In the genomic region with DNA sequence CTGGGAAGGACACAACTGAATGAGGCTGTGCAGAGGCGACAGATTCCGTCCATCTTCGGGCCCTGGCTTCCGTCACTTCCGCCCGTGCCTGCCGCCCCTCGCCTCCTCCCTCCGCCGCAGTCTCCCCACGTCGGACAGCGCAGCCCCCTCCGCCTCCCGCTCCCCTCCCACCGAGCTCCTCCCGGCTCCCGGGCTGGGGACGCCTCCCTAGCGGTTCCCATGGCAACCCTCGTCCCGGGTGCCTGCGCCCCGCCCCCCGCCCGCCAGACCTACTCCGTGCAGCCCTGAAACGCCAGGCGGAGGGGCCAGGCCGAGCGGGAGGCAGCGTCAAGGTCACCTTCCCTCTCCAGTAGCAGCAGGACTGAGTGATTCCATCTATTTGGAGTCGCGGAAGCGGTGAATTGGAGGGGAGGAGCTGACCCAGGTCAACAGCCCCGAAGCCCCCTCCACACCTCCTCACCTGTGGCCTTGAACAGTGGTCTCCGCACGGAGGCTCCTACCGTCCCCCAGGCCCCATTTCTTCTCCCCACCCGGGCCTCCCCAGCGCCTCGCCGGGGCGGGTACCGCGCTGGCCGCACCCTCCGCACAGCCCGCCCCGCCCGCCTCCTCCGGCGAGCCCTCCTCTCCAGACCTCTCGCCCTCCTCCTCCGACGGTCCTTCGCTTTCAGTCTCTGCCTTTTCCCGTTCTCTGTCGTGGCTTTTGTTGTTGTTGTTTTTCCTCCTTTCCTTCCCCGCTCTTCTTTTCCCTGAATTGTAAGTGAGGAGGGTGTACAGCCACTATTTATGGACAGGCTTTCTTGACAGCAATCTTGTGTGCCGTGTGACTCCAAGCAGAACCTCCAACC, we compare ENCODE assay signal across 8 cellular contexts. TPM values are rescaled to one million over a fixed set of nuclear protein-coding genes. Genes with fewer than 3 reads are reported as not detected.
DNase-seq lines count a peak whose midpoint lies in the region; ATAC-seq and TF ChIP-seq lines count a peak whose summit lies in the region.

No MANE protein-coding gene starts in this region.

- H3K27me3 Mint-ChIP-seq in brain, result peaks cover 3% of the 10 kb centered on the region

- BruUV-seq in A673 (replicated peaks; lab: Mats Ljungman, UMichigan), result no TSS peak

- DNase-seq in A673 (ENCODE audit: low spot score) (peak; percentile 98), NCI-H1930 (lab: John Stamatoyannopoulos, UW) (peak; percentile 89 to 93), T1000 (lab: John Stamatoyannopoulos, UW) (peak; percentile 76), hypothalamus (lab: John Stamatoyannopoulos, UW) (peak in 50 of 51 donors; percentile 29 to 95 (median 87)), renal cortical epithelial cell (ENCODE audit: low read depth) (peak; percentile 78)

- H3K27ac ChIP-seq in A673 (ENCODE audit: low read depth, low read length, poor library complexity, severe bottlenecking), result peak overlapping the region; percentile 88

- H3K27me3 ChIP-seq in A673 (replicated peaks; ENCODE audit: insufficient read depth, low read depth, low read length, poor library complexity), result no peaks in the 10 kb centered on the region

- H3K36me3 ChIP-seq in A673 (ENCODE audit: insufficient read depth, low read length, poor library complexity, severe bottlenecking), result peaks cover 11% of the 10 kb centered on the region

- peaks cover 17% of the 10 kb centered on the region for H3K4me1 ChIP-seq in A673 (ENCODE audit: insufficient read depth, low read length, poor library complexity, severe bottlenecking)

- peak overlapping the region; percentile 89 to 97 (median 92) for H3K4me3 Mint-ChIP-seq in brain

- no peaks in the 10 kb centered on the region for H3K9me3 Mint-ChIP-seq in brain

- H3K4me1 Mint-ChIP-seq in brain, result peaks cover 31% of the 10 kb centered on the region

- TF ChIP-seq CTCF in A673 (conservative IDR thresholded peaks at IDR 0.05; ENCODE audit: low read depth, low read length), result no peak
- TF ChIP-seq CTCF in brain (conservative IDR thresholded peaks at IDR 0.05), result no peak

- H3K27ac Mint-ChIP-seq in brain, result peak overlapping the region; percentile 96 to 99 (median 98)

- ATAC-seq in GM18519 (IDR thresholded peaks at IDR 0.05; ENCODE audit: low FRiP score, unreplicated experiment), result peak; percentile 59
- ATAC-seq in HG02973 (IDR thresholded peaks at IDR 0.05; ENCODE audit: unreplicated experiment), result peak; percentile 67

- POLR2A ChIA-PET in A673 (lab: Charles Lee; ENCODE audit: low non-redundant PET), result no interaction called here

- CTCF ChIA-PET in A673 (lab: Charles Lee), result interaction anchor here (1.2 kb wide), 1 partner anchor 17 kb away, joined by 7 read pairs; no protein-coding TSS in a partner anchor

- no peaks in the 10 kb centered on the region for H3K9me3 ChIP-seq in A673 (ENCODE audit: low read depth, low read length, poor library complexity, severe bottlenecking)

- peaks cover 15% of the 10 kb centered on the region for H3K36me3 Mint-ChIP-seq in brain

- intact Hi-C loops in A673 (cut with micrococcal nuclease; ENCODE audit: unreplicated experiment), result no loop called here

- peak overlapping the region; percentile 74 for H3K4me3 ChIP-seq in A673 (ENCODE audit: low read depth, low read length, poor library complexity, severe bottlenecking)

RNA-seq across cellular contexts. Expression of a gene that starts 1.0 kb away (rescaled TPM):
- 43.4 and 55.4 TPM in 2 replicates for total RNA-seq in A673 (2021)
- polyA plus RNA-seq in brain (ENCODE audit: insufficient read depth, low read depth, low replicate concordance), result 185 TPM
- 23.8 and 77.9 TPM in 2 replicates for total RNA-seq in renal cortical epithelial cell

RNA-seq across cellular contexts. Expression of a gene that starts 22.5 kb away (rescaled TPM):
- 41.0 and 51.0 TPM in 2 replicates for total RNA-seq in A673 (2021)
- polyA plus RNA-seq in brain (ENCODE audit: insufficient read depth, low read depth, low replicate concordance), result 38.3 TPM
- 2.6 and 12.7 TPM in 2 replicates for total RNA-seq in renal cortical epithelial cell

RNA-seq across cellular contexts. Expression of a gene that starts 32.7 kb away (rescaled TPM):
- total RNA-seq in A673 (2021) (43.4 and 59.6 TPM in 2 replicates), renal cortical epithelial cell (22.0 and 114 TPM in 2 replicates)
- polyA plus RNA-seq in brain (ENCODE audit: insufficient read depth, low read depth, low replicate concordance), result 28.7 TPM

RNA-seq across cellular contexts. Expression of a gene that starts 50.5 kb away (rescaled TPM):
- 38.0 and 39.6 TPM in 2 replicates for total RNA-seq in A673 (2021)
- polyA plus RNA-seq in brain (ENCODE audit: insufficient read depth, low read depth, low replicate concordance), result 19.7 TPM
- 6.6 and 14.4 TPM in 2 replicates for total RNA-seq in renal cortical epithelial cell

RNA-seq across cellular contexts. Expression of a gene that starts 57.3 kb away (rescaled TPM):
- total RNA-seq in A673 (2021) (21.7 and 26.3 TPM in 2 replicates), renal cortical epithelial cell (1.9 and 8.5 TPM in 2 replicates)
- polyA plus RNA-seq in brain (ENCODE audit: insufficient read depth, low read depth, low replicate concordance), result 17.3 TPM

Comparison
In these comparisons a context has a peak if more than half of its experiments do, and no peak if none do; other contexts are left out.
1. Peak in every context shown above with its lines: DNase-seq, ATAC-seq, H3K4me3 ChIP-seq and H3K27ac ChIP-seq.